ENCODE assay signal across 10 cellular contexts in genomic region chr9:127520941-127521918, GRCh38.
DNase-seq lines count a peak whose midpoint lies in the region; ATAC-seq and TF ChIP-seq lines count a peak whose summit lies in the region.
"Had no signal": no experiment of that assay in that cellular context is flagged by ENCODE, and none has a peak within 500 bp of the region (broad histone marks: within the 10 kb centered on the region; RNA-seq: fewer than 3 reads in every experiment).

No MANE protein-coding gene starts in this region.

- no peak overlapping the region for H3K4me3 ChIP-seq in colonic mucosa
- H3K4me3 ChIP-seq in stomach = no peak overlapping the region

- peak overlapping the region in 1 of 2 donors; percentile 39 for H3K9ac ChIP-seq in colonic mucosa (ENCODE audit: low read depth in 2 of 2, low read length in 2 of 2)

- TF ChIP-seq EP300 in stomach (IDR thresholded peaks at IDR 0.05) = no peak

- intact Hi-C loops in colonic mucosa (cut with DNase I) = no loop called here
- intact Hi-C loops in stomach (cut with DNase I; ENCODE audit: low total_unique reads) = no loop called here

- H3K36me3 ChIP-seq in colonic mucosa (peaks cover 30% of the 10 kb centered on the region), stomach (peaks cover 50 to 93% (median 76%) of the 10 kb centered on the region in 4 donors)

- H3K27ac ChIP-seq in colonic mucosa (peak overlapping the region; percentile 75), stomach (peak overlapping the region; percentile 47 to 88 (median 85))

- H3K4me1 ChIP-seq in colonic mucosa = peaks cover 12% of the 10 kb centered on the region
- H3K4me1 ChIP-seq in stomach = peaks cover 27 to 62% (median 36%) of the 10 kb centered on the region in 4 donors

- WGBS in stomach, 5 donors = 45 to 61% (median 53%) methylated on average over 14 to 20 of the region's 20 CpGs

- no peak for TF ChIP-seq POLR2A in stomach (IDR thresholded peaks at IDR 0.05)

- DNase-seq in HS-5 (ENCODE audit: low read depth) (peak; percentile 49), colonic mucosa (no peak), left kidney (ENCODE audit: low read depth, low spot score) (peak; percentile 77), stomach (no peak), NCI-H748 (lab: John Stamatoyannopoulos, UW; ENCODE audit: unreplicated experiment) (no peak), Ammon's horn (ENCODE audit: low spot score) (no peak)
- no peak for DNase-seq in activated CD8-positive, alpha-beta memory T cell treated with anti-CD3 and anti-CD28 coated beads, Interleukin-2, amount 50 U/mL, for 4 hours
- DNase-seq: NCI-H526 treated with DMSO at 0.1 percent for 48 hours, nucleus accumbens had no signal

- H3K9me3 ChIP-seq in colonic mucosa (no peaks in the 10 kb centered on the region), stomach (peaks cover 4 to 15% (median 10%) of the 10 kb centered on the region in 4 donors)

- no peak for TF ChIP-seq CTCF in colonic mucosa (IDR thresholded peaks at IDR 0.05)
- no peak for TF ChIP-seq CTCF in stomach (IDR thresholded peaks at IDR 0.05)

- no peaks in the 10 kb centered on the region for H3K27me3 ChIP-seq in colonic mucosa
- H3K27me3 ChIP-seq in stomach = no peaks in the 10 kb centered on the region

- no peak for ATAC-seq in GM19467 (IDR thresholded peaks at IDR 0.05; ENCODE audit: unreplicated experiment)

Comparison
In these comparisons a context has a peak if more than half of its experiments do, and no peak if none do; other contexts are left out.
1. DNase-seq: peak in HS-5 (single experiment) and left kidney (single experiment); none in colonic mucosa (single experiment), stomach (single experiment), activated CD8-positive, alpha-beta memory T cell treated with anti-CD3 and anti-CD28 coated beads, Interleukin-2, amount 50 U/mL, for 4 hours (single experiment), NCI-H748 (single experiment) and Ammon's horn (single experiment).